9 cellular contexts compared by ENCODE assay signal in the genomic region with DNA sequence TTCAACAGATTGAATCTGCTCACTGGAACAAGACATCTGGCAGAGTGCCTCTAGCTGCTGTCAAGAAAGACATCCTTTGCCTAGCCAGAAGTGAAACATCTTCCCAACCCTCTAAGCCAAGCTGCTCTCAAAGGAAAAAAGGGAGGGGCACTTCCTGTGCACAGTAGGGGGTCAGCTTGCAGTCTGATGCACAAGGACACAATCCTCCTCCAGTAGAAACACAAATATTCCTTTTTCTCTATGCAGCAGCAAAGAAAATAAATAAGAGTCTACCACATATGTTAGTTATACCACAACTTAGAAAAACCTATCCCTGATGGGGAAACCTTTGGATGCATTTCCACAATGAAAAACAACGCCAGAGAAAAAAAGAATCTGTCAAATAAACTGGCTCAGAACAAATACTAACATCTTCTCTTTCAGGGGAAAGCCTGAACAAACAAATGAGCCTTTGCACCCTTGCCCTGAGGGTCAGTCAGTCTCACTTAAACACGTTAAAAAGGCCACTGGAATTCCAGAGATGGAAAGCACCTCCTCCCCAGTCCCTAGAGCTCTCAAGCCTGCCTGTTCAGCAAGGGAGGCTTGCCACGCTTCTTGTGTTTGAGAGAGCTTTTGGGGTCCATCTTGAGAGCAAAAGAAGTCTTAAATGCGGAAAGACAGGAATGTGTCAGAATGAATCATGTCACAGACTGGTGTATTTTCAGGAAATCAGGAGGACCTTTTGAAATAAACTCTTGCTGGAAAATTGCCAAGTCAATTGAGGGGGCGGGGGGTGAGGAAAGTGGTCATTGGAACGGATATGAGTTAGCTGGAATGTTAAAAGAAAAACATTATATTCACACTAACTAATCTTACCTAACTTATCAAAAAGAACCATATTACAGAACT. TPM values are rescaled to one million over a fixed set of nuclear protein-coding genes. Genes with fewer than 3 reads are reported as not detected.
DNase-seq lines count a peak whose midpoint lies in the region; ATAC-seq and TF ChIP-seq lines count a peak whose summit lies in the region.
"Had no signal": no experiment of that assay in that cellular context is flagged by ENCODE, and none has a peak within 500 bp of the region (broad histone marks: within the 10 kb centered on the region; RNA-seq: fewer than 3 reads in every experiment).

No MANE protein-coding gene starts in this region.

- H3K27me3 ChIP-seq in H7 (ENCODE audit: control insufficient read depth, insufficient read depth, low read length) (no peaks in the 10 kb centered on the region), SJSA1 (replicated peaks) (no peaks in the 10 kb centered on the region), gastroesophageal sphincter (no peaks in the 10 kb centered on the region), BE2C (no peaks in the 10 kb centered on the region), prostate gland (replicated peaks; ENCODE audit: insufficient read depth) (no peaks in the 10 kb centered on the region)

- DNase-seq in H7 (peak; percentile 52), SJSA1 (ENCODE audit: low read depth in 1 of 2, low spot score in 2 of 2) (peak; percentile 89 to 96), renal cortical epithelial cell (ENCODE audit: low read depth) (peak; percentile 91), BE2C (no peak), activated gamma-delta T cell treated with Interleukin-2 at 50 U/mL for 16 hours (no peak), prostate gland (ENCODE audit: low spot score) (no peak)
- DNase-seq in activated CD8-positive, alpha-beta memory T cell treated with anti-CD3 and anti-CD28 coated beads, Interleukin-2, amount 50 U/mL, for 48 hours = no peak
- DNase-seq: NCI-H526 had no signal

- TF ChIP-seq EP300 in gastroesophageal sphincter (IDR thresholded peaks at IDR 0.05) = no peak

- ATAC-seq in gastroesophageal sphincter = peak; percentile 67

- 5 to 14% methylated on average over 5 to 6 of the region's 6 CpGs for WGBS in gastroesophageal sphincter (ENCODE audit: low coverage in 1 of 2), 2 donors
- WGBS in prostate gland = 14% methylated on average over 6 of the region's 6 CpGs

- no peak for TF ChIP-seq POLR2A in gastroesophageal sphincter (IDR thresholded peaks at IDR 0.05)
- TF ChIP-seq POLR2A in prostate gland (IDR thresholded peaks at IDR 0.05) = no peak

- TF ChIP-seq CTCF in gastroesophageal sphincter (IDR thresholded peaks at IDR 0.05) = no peak
- TF ChIP-seq CTCF in BE2C (IDR thresholded peaks at IDR 0.05; ENCODE audit: low read depth, low read length) = no peak
- TF ChIP-seq CTCF in prostate gland (IDR thresholded peaks at IDR 0.05) = no peak

- H3K4me1 ChIP-seq in SJSA1 (replicated peaks) (peaks cover 69% of the 10 kb centered on the region), gastroesophageal sphincter (peaks cover 14 to 79% (median 20%) of the 10 kb centered on the region in 3 donors), BE2C (peaks cover 15% of the 10 kb centered on the region), prostate gland (replicated peaks) (peaks cover 12% of the 10 kb centered on the region)

- H3K36me3 ChIP-seq in H7 (replicated peaks; ENCODE audit: control insufficient read depth, insufficient read depth, low read length) (no peaks in the 10 kb centered on the region; the same call in none of the 2 replicates), SJSA1 (peaks cover 81% of the 10 kb centered on the region), gastroesophageal sphincter (peaks cover 0 to 42% of the 10 kb centered on the region in 2 donors), BE2C (peaks cover 93% of the 10 kb centered on the region), prostate gland (no peaks in the 10 kb centered on the region)

- H3K4me3 ChIP-seq in H7 (ENCODE audit: insufficient read depth, low read depth, low read length) (no peak overlapping the region), SJSA1 (no peak overlapping the region), gastroesophageal sphincter (no peak overlapping the region), BE2C (ENCODE audit: low read depth, low read length) (no peak overlapping the region), prostate gland (no peak overlapping the region)

- H3K27ac ChIP-seq in SJSA1 = peak overlapping the region; percentile 77
- H3K27ac ChIP-seq in gastroesophageal sphincter = peak overlapping the region; percentile 55 to 90 (median 62)
- H3K27ac ChIP-seq in prostate gland = no peak overlapping the region

- intact Hi-C loops in prostate gland (cut with DNase I) = no loop called here

- no peaks in the 10 kb centered on the region for H3K9me3 ChIP-seq in SJSA1 (replicated peaks)
- H3K9me3 ChIP-seq in gastroesophageal sphincter = no peaks in the 10 kb centered on the region
- H3K9me3 ChIP-seq in BE2C = no peaks in the 10 kb centered on the region
- H3K9me3 ChIP-seq in prostate gland = no peaks in the 10 kb centered on the region

RNA-seq across cellular contexts. Expression of a gene that starts 7.5 kb away (rescaled TPM):
- 61.0 and 77.2 TPM in 2 replicates for total RNA-seq in H7 (2014; rRNA removed; shearing (Covaris generic))
- total RNA-seq in SJSA1 (2014; rRNA removed; shearing (Covaris generic)) = 110 and 136 TPM in 2 replicates
- 100 to 1,000 TPM; 130 to 193 (median 179) TPM for total RNA-seq in gastroesophageal sphincter
- total RNA-seq in renal cortical epithelial cell = 188 and 329 TPM in 2 replicates
- 74.8 TPM for polyA plus RNA-seq in BE2C (2012; ENCODE audit: insufficient read depth, insufficient read length, low read depth)
- 10 to 100 TPM; 15.5 to 64.1 TPM for total RNA-seq in prostate gland

Comparison
In these comparisons a context has a peak if more than half of its experiments do, and no peak if none do; other contexts are left out.
1. DNase-seq: peak in H7 (single experiment), SJSA1 (2 of 2) and renal cortical epithelial cell (single experiment); none in activated CD8-positive, alpha-beta memory T cell treated with anti-CD3 and anti-CD28 coated beads, Interleukin-2, amount 50 U/mL, for 48 hours (single experiment), BE2C (single experiment), activated gamma-delta T cell treated with Interleukin-2 at 50 U/mL for 16 hours (single experiment) and prostate gland (single experiment).
2. H3K27ac ChIP-seq: peak in SJSA1 (single experiment) and gastroesophageal sphincter (4 of 4); none in prostate gland (0 of 2).